Comparison of ENCODE assay signal across 13 cellular contexts in genomic region chr16:29126057-29126494, GRCh38.
DNase-seq lines count a peak whose midpoint lies in the region; ATAC-seq and TF ChIP-seq lines count a peak whose summit lies in the region.
"Had no signal": no experiment of that assay in that cellular context is flagged by ENCODE, and none has a peak within 500 bp of the region (broad histone marks: within the 10 kb centered on the region; RNA-seq: fewer than 3 reads in every experiment).

No MANE protein-coding gene starts in this region.

- WGBS in mesenchymal stem cell: 95% methylated on average over 15 of the region's 15 CpGs

- BruUV-seq in A673 (replicated peaks; lab: Mats Ljungman, UMichigan): no TSS peak

- no peak overlapping the region for H3K4me3 Mint-ChIP-seq in CD4-positive, alpha-beta T cell
- H3K4me3 Mint-ChIP-seq: mesothelial cell of epicardium had no signal

- H2AFZ ChIP-seq in mesenchymal stem cell (ENCODE audit: low read depth, low read length): no peak overlapping the region

- H3K4me3 ChIP-seq in Jurkat, Clone E6-1 (ENCODE audit: low read length): no peak overlapping the region
- H3K4me3 ChIP-seq in mesenchymal stem cell (ENCODE audit: insufficient read depth in 1 of 2, low read depth in 1 of 2, low read length in 2 of 2): no peak overlapping the region
- no peak overlapping the region for H3K4me3 ChIP-seq in A673 (ENCODE audit: low read depth, low read length, poor library complexity, severe bottlenecking)
- H3K4me3 ChIP-seq: HAP-1 had no signal

- H3K79me1 ChIP-seq in mesenchymal stem cell (replicated peaks; ENCODE audit: low read length, poor library complexity, severe bottlenecking): no peaks in the 10 kb centered on the region

- no peak overlapping the region for H3K23ac ChIP-seq in mesenchymal stem cell (ENCODE audit: low read length in 2 of 2)

- H2BK5ac ChIP-seq in mesenchymal stem cell (ENCODE audit: low read depth, low read length, poor library complexity, severe bottlenecking): no peak overlapping the region

- H3K9me3 Mint-ChIP-seq in CD4-positive, alpha-beta T cell: no peaks in the 10 kb centered on the region
- H3K9me3 Mint-ChIP-seq in activated naive CD4-positive, alpha-beta T cell treated with anti-CD3 and anti-CD28 coated beads, Interleukin-2, amount 50 U/mL, for 72 hours: no peaks in the 10 kb centered on the region

- H3K36me3 ChIP-seq in mesenchymal stem cell (ENCODE audit: control insufficient read depth in 1 of 2, insufficient read depth in 2 of 2, low read depth in 1 of 2, low read length in 2 of 2) (no peaks in the 10 kb centered on the region), A673 (ENCODE audit: insufficient read depth, low read length, poor library complexity, severe bottlenecking) (no peaks in the 10 kb centered on the region)
- H3K36me3 ChIP-seq: HAP-1 had no signal

- DNase-seq in CD4-positive, alpha-beta T cell: peak in 4 of 10 experiments; percentile 12 to 23 (median 20)
- peak; percentile 48 for DNase-seq in Jurkat, Clone E6-1 (ENCODE audit: low read depth, low spot score)
- peak in 1 of 2 donors; percentile 44 for DNase-seq in activated naive CD4-positive, alpha-beta T cell treated with anti-CD3 and anti-CD28 coated beads, Interleukin-2, amount 50 U/mL, for 72 hours (ENCODE audit: low spot score in 2 of 2)
- DNase-seq in mesenchymal stem cell (no peak), NCI-H2227 treated with DMSO at 0.1 percent for 48 hours (lab: John Stamatoyannopoulos, UW) (no peak), A673 (ENCODE audit: low spot score) (no peak)
- DNase-seq: hippocampal formation, NCI-H146 had no signal

- H3K9ac ChIP-seq in mesenchymal stem cell (ENCODE audit: low read length): peak overlapping the region; percentile 35

- H3K4ac ChIP-seq in mesenchymal stem cell (ENCODE audit: low read depth in 1 of 2, low read length in 2 of 2): no peak overlapping the region

- H3K18ac ChIP-seq in mesenchymal stem cell (ENCODE audit: low read depth in 1 of 2, low read length in 2 of 2): no peak overlapping the region

- no peaks in the 10 kb centered on the region for H3K27me3 Mint-ChIP-seq in CD4-positive, alpha-beta T cell

- peaks cover 49% of the 10 kb centered on the region for H3K36me3 Mint-ChIP-seq in CD4-positive, alpha-beta T cell (ENCODE audit: low read depth)
- H3K36me3 Mint-ChIP-seq in activated naive CD4-positive, alpha-beta T cell treated with anti-CD3 and anti-CD28 coated beads, Interleukin-2, amount 50 U/mL, for 72 hours: no peaks in the 10 kb centered on the region

- no peaks in the 10 kb centered on the region for H3K9me3 ChIP-seq in CD4-positive, alpha-beta T cell (ENCODE audit: control insufficient read depth, low read length)
- H3K9me3 ChIP-seq in mesenchymal stem cell (ENCODE audit: control insufficient read depth, low read length) (no peaks in the 10 kb centered on the region), A673 (ENCODE audit: low read depth, low read length, poor library complexity, severe bottlenecking) (no peaks in the 10 kb centered on the region)
- H3K9me3 ChIP-seq: HAP-1 had no signal

- no peak overlapping the region for H2BK120ac ChIP-seq in mesenchymal stem cell (ENCODE audit: low read depth, low read length)

- intact Hi-C loops in CD4-positive, alpha-beta T cell (cut with DNase I, micrococcal nuclease): no loop called here
- intact Hi-C loops in A673 (cut with micrococcal nuclease; ENCODE audit: unreplicated experiment): no loop called here

- H3K4me1 ChIP-seq in mesenchymal stem cell (ENCODE audit: control insufficient read depth, insufficient read depth, low read depth, low read length): no peaks in the 10 kb centered on the region
- no peaks in the 10 kb centered on the region for H3K4me1 ChIP-seq in A673 (ENCODE audit: insufficient read depth, low read length, poor library complexity, severe bottlenecking)
- H3K4me1 ChIP-seq: HAP-1 had no signal

- H4K8ac ChIP-seq in mesenchymal stem cell (ENCODE audit: low read length): no peak overlapping the region

- peaks cover 10% of the 10 kb centered on the region for H3K4me1 Mint-ChIP-seq in CD4-positive, alpha-beta T cell (ENCODE audit: low read depth)
- H3K4me1 Mint-ChIP-seq: mesothelial cell of epicardium had no signal

- no peak overlapping the region for H2BK15ac ChIP-seq in mesenchymal stem cell (ENCODE audit: low read depth, poor library complexity, severe bottlenecking)

- ATAC-seq in CD4-positive, alpha-beta T cell (ENCODE audit: poor library complexity): peak; percentile 54
- ATAC-seq in activated naive CD4-positive, alpha-beta T cell treated with anti-CD3 and anti-CD28 coated beads, Interleukin-2, amount 50 U/mL, for 72 hours: peak; percentile 61 to 63
- ATAC-seq in HG03159 (IDR thresholded peaks at IDR 0.05; ENCODE audit: unreplicated experiment) (no peak), GM19351 (IDR thresholded peaks at IDR 0.05; ENCODE audit: unreplicated experiment) (no peak)
- ATAC-seq: SK-N-SH treated with all-trans-retinoic acid at 6 μM for 48 hours had no signal

- H3K4me2 ChIP-seq in mesenchymal stem cell (ENCODE audit: low read length, poor library complexity, severe bottlenecking): no peak overlapping the region

- H3K27ac Mint-ChIP-seq in CD4-positive, alpha-beta T cell: peak overlapping the region; percentile 78
- H3K27ac Mint-ChIP-seq in activated naive CD4-positive, alpha-beta T cell treated with anti-CD3 and anti-CD28 coated beads, Interleukin-2, amount 50 U/mL, for 72 hours: peak overlapping the region in 1 of 2 donors; percentile 39
- H3K27ac Mint-ChIP-seq: mesothelial cell of epicardium had no signal

- no peaks in the 10 kb centered on the region for H3K27me3 ChIP-seq in CD4-positive, alpha-beta T cell (ENCODE audit: control insufficient read depth, insufficient read depth, low read length)
- peaks cover 0 to 4% of the 10 kb centered on the region in 2 experiments for H3K27me3 ChIP-seq in mesenchymal stem cell (ENCODE audit: control insufficient read depth in 1 of 2, insufficient read depth in 1 of 2, low read length in 2 of 2)
- peaks cover 3% of the 10 kb centered on the region for H3K27me3 ChIP-seq in A673 (replicated peaks; ENCODE audit: insufficient read depth, low read depth, low read length, poor library complexity)

- H4K91ac ChIP-seq in mesenchymal stem cell (ENCODE audit: low read length): no peak overlapping the region

- no peak overlapping the region for H3K27ac ChIP-seq in CD4-positive, alpha-beta T cell (ENCODE audit: low read depth, low read length)
- H3K27ac ChIP-seq in mesenchymal stem cell (ENCODE audit: low read length, poor library complexity, severe bottlenecking) (no peak overlapping the region), A673 (ENCODE audit: low read depth, low read length, poor library complexity, severe bottlenecking) (no peak overlapping the region)

- no peak overlapping the region for H2AK5ac ChIP-seq in mesenchymal stem cell (ENCODE audit: low read length, severe bottlenecking)

- CTCF ChIA-PET in CD4-positive, alpha-beta T cell (lab: Charles Lee): no interaction called here
- CTCF ChIA-PET in A673 (lab: Charles Lee): no interaction called here

- no peak for TF ChIP-seq CTCF in CD4-positive, alpha-beta T cell (IDR thresholded peaks at IDR 0.05)
- TF ChIP-seq CTCF in A673 (conservative IDR thresholded peaks at IDR 0.05; ENCODE audit: low read depth, low read length): no peak

- no peak overlapping the region for H3K14ac ChIP-seq in mesenchymal stem cell (ENCODE audit: low read length in 2 of 2)

- POLR2A ChIA-PET in CD4-positive, alpha-beta T cell (lab: Charles Lee): no interaction called here
- POLR2A ChIA-PET in A673 (lab: Charles Lee; ENCODE audit: low non-redundant PET): no interaction called here

- no peak overlapping the region for H2BK12ac ChIP-seq in mesenchymal stem cell (ENCODE audit: low read length in 2 of 2)

Comparison
In these comparisons a context has a peak if more than half of its experiments do, and no peak if none do; other contexts are left out.
1. ATAC-seq: peak in CD4-positive, alpha-beta T cell (single experiment) and activated naive CD4-positive, alpha-beta T cell treated with anti-CD3 and anti-CD28 coated beads, Interleukin-2, amount 50 U/mL, for 72 hours (2 of 2); none in HG03159 (single experiment) and GM19351 (single experiment).